ENCODE assay signal across 12 cellular contexts in the genomic region with DNA sequence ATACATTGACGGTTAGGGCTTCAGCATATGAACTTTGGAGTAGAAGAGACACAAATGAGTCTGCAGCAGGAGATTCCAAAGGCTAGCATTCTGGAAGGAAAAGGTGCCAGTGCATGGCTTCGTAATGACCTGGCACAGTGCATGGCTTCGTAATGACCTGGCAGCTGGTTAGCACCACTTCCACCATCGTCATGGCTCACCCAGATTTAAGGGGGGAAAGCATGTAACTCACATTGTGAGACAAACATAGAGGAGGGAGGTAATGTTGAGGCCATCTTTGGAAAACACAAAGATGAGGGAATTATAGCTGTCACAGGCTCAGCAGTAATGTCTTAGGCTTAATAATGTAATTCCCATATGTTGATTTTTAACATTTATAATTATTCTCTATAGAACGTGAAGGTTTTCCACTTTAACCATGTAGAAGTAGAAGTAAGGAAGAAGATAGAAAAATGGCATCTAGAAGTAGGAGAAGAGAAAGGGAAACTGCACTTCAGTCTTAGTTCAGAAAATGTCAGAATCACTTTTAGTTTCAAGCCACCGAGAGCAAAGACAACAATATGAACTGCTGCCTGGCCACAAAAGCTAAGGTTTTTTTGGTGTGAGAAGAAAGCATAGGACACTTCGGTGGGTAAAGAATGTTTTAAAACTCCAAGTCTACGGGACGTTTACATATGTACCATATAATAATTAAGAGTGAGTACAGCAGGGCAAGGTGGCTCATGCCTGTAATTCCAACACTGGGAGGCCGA. TPM values are rescaled to one million over a fixed set of nuclear protein-coding genes. Genes with fewer than 3 reads are reported as not detected.
DNase-seq lines count a peak whose midpoint lies in the region; ATAC-seq and TF ChIP-seq lines count a peak whose summit lies in the region.
"Had no signal": no experiment of that assay in that cellular context is flagged by ENCODE, and none has a peak within 500 bp of the region (broad histone marks: within the 10 kb centered on the region; RNA-seq: fewer than 3 reads in every experiment).

No MANE protein-coding gene starts in this region.

- peak; percentile 21 for DNase-seq in GM03348 (ENCODE audit: low spot score)
- peak; percentile 51 for DNase-seq in GM19240 (ENCODE audit: insufficient read length, low spot score)
- DNase-seq in activated naive CD8-positive, alpha-beta T cell treated with anti-CD3 and anti-CD28 coated beads, Interleukin-2, amount 10 ng/mL, durations not matched to agents 7 days and 5 days = no peak
- no peak for DNase-seq in middle frontal gyrus (ENCODE audit: extremely low spot score, low spot score)
- no peak for DNase-seq in dermis blood vessel endothelial cell
- DNase-seq in adrenal gland = no peak
- no peak for DNase-seq in aorta
- DNase-seq: Caco-2; stimulated activated naive CD4-positive, alpha-beta T cell treated with Interleukin-2 at 50 U/mL for 16 hours; WERI-Rb-1 had no signal

- H3K27ac ChIP-seq in adrenal gland = no peak overlapping the region
- no peak overlapping the region for H3K27ac ChIP-seq in aorta (ENCODE audit: low read depth in 1 of 2, low read length in 2 of 2)
- H3K27ac ChIP-seq: WERI-Rb-1 had no signal

- peaks cover 18% of the 10 kb centered on the region for H3K4me1 Mint-ChIP-seq in activated naive CD8-positive, alpha-beta T cell treated with anti-CD3 and anti-CD28 coated beads, Interleukin-2, amount 10 ng/mL, durations not matched to agents 7 days and 5 days
- H3K4me1 Mint-ChIP-seq: neural crest cell had no signal

- no peak for TF ChIP-seq POLR2A in adrenal gland (IDR thresholded peaks at IDR 0.05)

- peaks cover 2% of the 10 kb centered on the region for H3K27me3 Mint-ChIP-seq in activated naive CD8-positive, alpha-beta T cell treated with anti-CD3 and anti-CD28 coated beads, Interleukin-2, amount 10 ng/mL, durations not matched to agents 7 days and 5 days

- 66 to 75% (median 69%) methylated on average over 10 of the region's 10 CpGs for WGBS in adrenal gland, 4 donors
- WGBS in aorta, 2 donors = 35 to 44% methylated on average over 10 of the region's 10 CpGs

- POLR2A ChIA-PET in activated naive CD8-positive, alpha-beta T cell treated with anti-CD3 and anti-CD28 coated beads, Interleukin-2, amount 10 ng/mL, durations not matched to agents 7 days and 5 days (lab: Charles Lee) = interaction anchor here (1.6 kb wide), 1 partner anchor 9 kb away, joined by 5 read pairs; no protein-coding TSS in a partner anchor

- H3K27me3 ChIP-seq in adrenal gland (no peaks in the 10 kb centered on the region), aorta (ENCODE audit: control insufficient read depth in 1 of 2, insufficient read depth in 2 of 2, low read length in 1 of 2) (no peaks in the 10 kb centered on the region)

- H3K9me3 Mint-ChIP-seq in activated naive CD8-positive, alpha-beta T cell treated with anti-CD3 and anti-CD28 coated beads, Interleukin-2, amount 10 ng/mL, durations not matched to agents 7 days and 5 days = peaks cover 6% of the 10 kb centered on the region

- intact Hi-C loops in adrenal gland (cut with DNase I) (no loop called here), aorta (cut with DNase I) (no loop called here)

- H3K36me3 ChIP-seq in adrenal gland (replicated peaks in 1 of 2) = no peaks in the 10 kb centered on the region
- H3K36me3 ChIP-seq in aorta (ENCODE audit: control insufficient read depth in 1 of 2, insufficient read depth in 2 of 2, low read length in 1 of 2) = no peaks in the 10 kb centered on the region
- H3K36me3 ChIP-seq: WERI-Rb-1 had no signal

- H3K4me3 ChIP-seq in adrenal gland (no peak overlapping the region), aorta (ENCODE audit: low read length in 2 of 2) (no peak overlapping the region)

- peaks cover 7% of the 10 kb centered on the region for H3K36me3 Mint-ChIP-seq in activated naive CD8-positive, alpha-beta T cell treated with anti-CD3 and anti-CD28 coated beads, Interleukin-2, amount 10 ng/mL, durations not matched to agents 7 days and 5 days

- H3K4me1 ChIP-seq in adrenal gland (replicated peaks in 1 of 2) (no peaks in the 10 kb centered on the region), aorta (ENCODE audit: control insufficient read depth in 1 of 2, insufficient read depth in 2 of 2, low read length in 2 of 2) (no peaks in the 10 kb centered on the region)
- H3K4me1 ChIP-seq: Caco-2 had no signal

- H3K4me3 Mint-ChIP-seq in activated naive CD8-positive, alpha-beta T cell treated with anti-CD3 and anti-CD28 coated beads, Interleukin-2, amount 10 ng/mL, durations not matched to agents 7 days and 5 days = no peak overlapping the region
- H3K4me3 Mint-ChIP-seq: neural crest cell had no signal

- ATAC-seq in HG03354 (IDR thresholded peaks at IDR 0.05; ENCODE audit: poor library complexity, severe bottlenecking, unreplicated experiment) (peak; percentile 68), aorta (ENCODE audit: low FRiP score) (no peak)
- ATAC-seq in activated naive CD8-positive, alpha-beta T cell treated with anti-CD3 and anti-CD28 coated beads, Interleukin-2, amount 10 ng/mL, durations not matched to agents 7 days and 5 days (ENCODE audit: low read depth) = no peak

- no peak for TF ChIP-seq CTCF in adrenal gland (IDR thresholded peaks at IDR 0.05)

- H3K9me3 ChIP-seq in adrenal gland (replicated peaks in 1 of 3) (no peaks in the 10 kb centered on the region), aorta (ENCODE audit: control insufficient read depth, low read length) (no peaks in the 10 kb centered on the region)
- H3K9me3 ChIP-seq: Caco-2 had no signal

- H3K27ac Mint-ChIP-seq in activated naive CD8-positive, alpha-beta T cell treated with anti-CD3 and anti-CD28 coated beads, Interleukin-2, amount 10 ng/mL, durations not matched to agents 7 days and 5 days = peak overlapping the region; percentile 66

RNA-seq across cellular contexts. Expression of gene STK25, which starts 6.8 kb away (rescaled TPM):
- 100 to 1,000 TPM; 156 to 162 TPM for total RNA-seq in activated naive CD8-positive, alpha-beta T cell treated with anti-CD3 and anti-CD28 coated beads, Interleukin-2, amount 10 ng/mL, durations not matched to agents 7 days and 5 days
- total RNA-seq in dermis blood vessel endothelial cell = 445 and 536 TPM in 2 replicates
- total RNA-seq in adrenal gland = 100 to 1,000 TPM in 7 of 8 donors, 10 to 100 TPM in 1; 71.4 to 352 (median 167) TPM
- 100 to 1,000 TPM; 100 to 318 (median 246) TPM for polyA plus RNA-seq in adrenal gland
- 100 to 1,000 TPM; 101 to 142 TPM for total RNA-seq in aorta
- polyA plus RNA-seq in aorta = 100 to 1,000 TPM in 1 of 2 donors, 10 to 100 TPM in 1; 85.1 to 261 TPM

RNA-seq across cellular contexts. Expression of gene BOK, which starts 43.4 kb away (rescaled TPM):
- total RNA-seq in activated naive CD8-positive, alpha-beta T cell treated with anti-CD3 and anti-CD28 coated beads, Interleukin-2, amount 10 ng/mL, durations not matched to agents 7 days and 5 days = not detected
- total RNA-seq in dermis blood vessel endothelial cell = 88.1 and 99.4 TPM in 2 replicates
- total RNA-seq in adrenal gland = 10 to 100 TPM; 10.3 to 41.7 (median 16.7) TPM
- polyA plus RNA-seq in adrenal gland = 10 to 100 TPM in 1 of 3 donors, 1 to 10 TPM in 2; 2.9 to 19.3 (median 7.8) TPM
- total RNA-seq in aorta = 10 to 100 TPM in 1 of 2 donors, 1 to 10 TPM in 1; 6.3 to 11.6 TPM
- polyA plus RNA-seq in aorta = 1 to 10 TPM; 3.1 to 4.7 TPM

Comparison
In these comparisons a context has a peak if more than half of its experiments do, and no peak if none do; other contexts are left out.
1. DNase-seq: peak in GM03348 (single experiment) and GM19240 (single experiment); none in activated naive CD8-positive, alpha-beta T cell treated with anti-CD3 and anti-CD28 coated beads, Interleukin-2, amount 10 ng/mL, durations not matched to agents 7 days and 5 days (single experiment), middle frontal gyrus (single experiment), dermis blood vessel endothelial cell (single experiment), adrenal gland (0 of 7) and aorta (0 of 2).